8 cellular contexts compared by ENCODE assay signal in genomic region chr14:68549057-68549421, GRCh38.
DNase-seq lines count a peak whose midpoint lies in the region; ATAC-seq and TF ChIP-seq lines count a peak whose summit lies in the region.

No MANE protein-coding gene starts in this region.

- intact Hi-C loops in sigmoid colon (cut with DNase I) = loop anchor here (5.0 kb wide), 9 partner anchors 102 to 607 kb away; no protein-coding TSS in a partner anchor

- H3K4me3 ChIP-seq in BLaER1 treated with 17β-estradiol and CSF1 and Interleukin-3, amounts not matched to agents 10 nM and 100 nM = no peak overlapping the region
- no peak overlapping the region for H3K4me3 ChIP-seq in fibroblast of the aortic adventitia (ENCODE audit: low read depth, low read length)
- no peak overlapping the region for H3K4me3 ChIP-seq in sigmoid colon

- peak; percentile 7 to 84 (median 65) for TF ChIP-seq EP300 in sigmoid colon (IDR thresholded peaks at IDR 0.05)

- no peaks in the 10 kb centered on the region for H4K20me1 ChIP-seq in BLaER1 treated with 17β-estradiol and CSF1 and Interleukin-3, amounts not matched to agents 10 nM and 100 nM

- TF ChIP-seq POLR2A in sigmoid colon (IDR thresholded peaks at IDR 0.05) = no peak

- no peaks in the 10 kb centered on the region for H3K36me3 ChIP-seq in BLaER1 treated with 17β-estradiol and CSF1 and Interleukin-3, amounts not matched to agents 10 nM and 100 nM
- no peaks in the 10 kb centered on the region for H3K36me3 ChIP-seq in sigmoid colon

- H3K9ac ChIP-seq in BLaER1 treated with 17β-estradiol and CSF1 and Interleukin-3, amounts not matched to agents 10 nM and 100 nM = peak overlapping the region in 8 of 11 experiments; percentile 2 to 49 (median 20); a peak in 10 of 22 replicates

- no peaks in the 10 kb centered on the region for H3K27me3 ChIP-seq in BLaER1 treated with 17β-estradiol and CSF1 and Interleukin-3, amounts not matched to agents 10 nM and 100 nM
- no peaks in the 10 kb centered on the region for H3K27me3 ChIP-seq in sigmoid colon

- ATAC-seq in SK-N-SH treated with all-trans-retinoic acid at 6 μM for 48 hours (peak; percentile 15), HG02981 (IDR thresholded peaks at IDR 0.05; ENCODE audit: unreplicated experiment) (no peak), GM18870 (IDR thresholded peaks at IDR 0.05; ENCODE audit: unreplicated experiment) (no peak)

- H3K27ac ChIP-seq in BLaER1 treated with 17β-estradiol and CSF1 and Interleukin-3, amounts not matched to agents 10 nM and 100 nM = peak overlapping the region; percentile 30 to 66 (median 45); a peak in 19 of 22 replicates
- H3K27ac ChIP-seq in sigmoid colon = peak overlapping the region; percentile 93 to 96 (median 96)

- peak overlapping the region; percentile 42 to 85 (median 73) for H3K4me2 ChIP-seq in BLaER1 treated with 17β-estradiol and CSF1 and Interleukin-3, amounts not matched to agents 10 nM and 100 nM

- peaks cover 0 to 27% (median 11%) of the 10 kb centered on the region in 11 experiments; a peak in 16 of 22 replicates for H3K9me3 ChIP-seq in BLaER1 treated with 17β-estradiol and CSF1 and Interleukin-3, amounts not matched to agents 10 nM and 100 nM (replicated peaks in 1 of 11)
- no peaks in the 10 kb centered on the region for H3K9me3 ChIP-seq in sigmoid colon

- 69 to 71% methylated on average over 1 of the region's 1 CpG for WGBS in sigmoid colon, 2 donors

- H3K4me1 ChIP-seq in BLaER1 treated with 17β-estradiol and CSF1 and Interleukin-3, amounts not matched to agents 10 nM and 100 nM = peaks cover 63 to 100% (median 75%) of the 10 kb centered on the region in 10 experiments
- H3K4me1 ChIP-seq in sigmoid colon = peaks cover 0 to 98% (median 83%) of the 10 kb centered on the region in 4 donors

- TF ChIP-seq CTCF in fibroblast of the aortic adventitia (IDR thresholded peaks at IDR 0.05; ENCODE audit: insufficient read depth, low read length) (no peak), sigmoid colon (IDR thresholded peaks at IDR 0.05) (no peak)

- DNase-seq in fibroblast of the aortic adventitia (ENCODE audit: low read depth) (peak; percentile 64), sigmoid colon (no peak), anterior cingulate cortex (lab: John Stamatoyannopoulos, UW) (no peak), NCI-H345 (lab: John Stamatoyannopoulos, UW) (no peak)

TF ChIP-seq in SK-N-SH treated with all-trans-retinoic acid at 6 μM for 48 hours, 23 proteins besides CTCF, POLR2A, EP300 and RAD21:
- TF ChIP-seq OSR1 (CRISPR knock-in tag; IDR thresholded peaks at IDR 0.05) = no peak
- TF ChIP-seq GLIS3 (CRISPR knock-in tag; IDR thresholded peaks at IDR 0.05) = no peak
- TF ChIP-seq ZFP3 (CRISPR knock-in tag; IDR thresholded peaks at IDR 0.05) = no peak
- no peak for TF ChIP-seq ARNTL (CRISPR knock-in tag; IDR thresholded peaks at IDR 0.05; ENCODE audit: borderline replicate concordance, low read depth)
- no peak for TF ChIP-seq CSRNP3 (CRISPR knock-in tag; IDR thresholded peaks at IDR 0.05)
- TF ChIP-seq TOX (CRISPR knock-in tag; IDR thresholded peaks at IDR 0.05; ENCODE audit: borderline replicate concordance) = no peak
- TF ChIP-seq SNAI2 (CRISPR knock-in tag; IDR thresholded peaks at IDR 0.05) = no peak
- no peak for TF ChIP-seq BACH2 (CRISPR knock-in tag; IDR thresholded peaks at IDR 0.05; ENCODE audit: borderline replicate concordance)
